Comparison of ENCODE assay signal across 8 cellular contexts in genomic region chr3:169771651-169772529, GRCh38. TPM values are rescaled to one million over a fixed set of nuclear protein-coding genes. Genes with fewer than 3 reads are reported as not detected.
DNase-seq lines count a peak whose midpoint lies in the region; ATAC-seq and TF ChIP-seq lines count a peak whose summit lies in the region.

No MANE protein-coding gene starts in this region.

- intact Hi-C loops in OCI-LY7 (cut with micrococcal nuclease; ENCODE audit: unreplicated experiment) = loop anchor here (1.0 to 10.0 kb wide), 7 partner anchors 70 to 1680 kb away; partner anchors contain the start of genes RPL22L1 and SKIL
- intact Hi-C loops in mucosa of descending colon (cut with DNase I, micrococcal nuclease) = no loop called here

- ATAC-seq in mucosa of descending colon (peak; percentile 7), HG02938 (IDR thresholded peaks at IDR 0.05; ENCODE audit: unreplicated experiment) (no peak)
- peak; percentile 20 to 24 for ATAC-seq in stimulated activated naive B cell treated with anti-CD40 and anti-IgM and Interleukin-4, amounts not matched to agents 10 μg/mL and 1 μg/mL and 100 μg/mL, for 72 hours (replicated peaks)

- peak overlapping the region; percentile 90 for H3K4me2 ChIP-seq in OCI-LY7 (ENCODE audit: low read length)

- TF ChIP-seq CTCF in GM10266 (IDR thresholded peaks at IDR 0.05; ENCODE audit: control insufficient read depth, insufficient read depth, low read depth, missing control alignments) (no peak), OCI-LY7 (conservative IDR thresholded peaks at IDR 0.05; ENCODE audit: low read length) (no peak), mucosa of descending colon (IDR thresholded peaks at IDR 0.05) (no peak)

- peak; percentile 47 for DNase-seq in GM10266 (ENCODE audit: extremely low spot score)
- DNase-seq in Jurkat, Clone E6-1 (ENCODE audit: low read depth, low spot score) = peak; percentile 91
- DNase-seq in OCI-LY7 (ENCODE audit: low spot score) = peak; percentile 85
- DNase-seq in activated T-cell treated with anti-CD3 and anti-CD28 coated beads for 24 hours (ENCODE audit: low read depth) = peak; percentile 55
- DNase-seq in erythroblast (lab: John Stamatoyannopoulos, UW) = peak; percentile 90 to 95
- DNase-seq in mucosa of descending colon = peak; percentile 42 to 79 (median 61)
- peak; percentile 50 for DNase-seq in stimulated activated naive B cell treated with anti-CD40 and anti-IgM and Interleukin-4, amounts not matched to agents 10 μg/mL and 1 μg/mL and 100 μg/mL, for 72 hours

- peak overlapping the region; percentile 95 to 100 for H3K4me3 Mint-ChIP-seq in stimulated activated naive B cell treated with anti-CD40 and anti-IgM and Interleukin-4, amounts not matched to agents 10 μg/mL and 1 μg/mL and 100 μg/mL, for 72 hours

- peaks cover 10 to 33% of the 10 kb centered on the region in 2 donors for H3K4me1 Mint-ChIP-seq in stimulated activated naive B cell treated with anti-CD40 and anti-IgM and Interleukin-4, amounts not matched to agents 10 μg/mL and 1 μg/mL and 100 μg/mL, for 72 hours

- H3K4me3 ChIP-seq in Jurkat, Clone E6-1 (ENCODE audit: low read length) = peak overlapping the region; percentile 89
- H3K4me3 ChIP-seq in OCI-LY7 (ENCODE audit: low read depth, low read length, poor library complexity, severe bottlenecking) = peak overlapping the region; percentile 84
- peak overlapping the region; percentile 90 for H3K4me3 ChIP-seq in mucosa of descending colon

- H3K36me3 ChIP-seq in OCI-LY7 (ENCODE audit: insufficient read depth, low read length) (peaks cover 29% of the 10 kb centered on the region), mucosa of descending colon (ENCODE audit: low read depth) (no peaks in the 10 kb centered on the region)

- peaks cover 13 to 38% of the 10 kb centered on the region in 2 donors for H3K36me3 Mint-ChIP-seq in stimulated activated naive B cell treated with anti-CD40 and anti-IgM and Interleukin-4, amounts not matched to agents 10 μg/mL and 1 μg/mL and 100 μg/mL, for 72 hours

- H3K27ac ChIP-seq in OCI-LY7 (ENCODE audit: low read depth, low read length, poor library complexity, severe bottlenecking) = peak overlapping the region; percentile 92

- no peaks in the 10 kb centered on the region for H3K27me3 Mint-ChIP-seq in stimulated activated naive B cell treated with anti-CD40 and anti-IgM and Interleukin-4, amounts not matched to agents 10 μg/mL and 1 μg/mL and 100 μg/mL, for 72 hours

- no peaks in the 10 kb centered on the region for H3K9me2 ChIP-seq in OCI-LY7 (ENCODE audit: insufficient read depth, low read length)

- no TSS peak for BruUV-seq in OCI-LY7 (replicated peaks; lab: Mats Ljungman, UMichigan)

- no peaks in the 10 kb centered on the region for H4K20me1 ChIP-seq in OCI-LY7 (ENCODE audit: insufficient read depth, low read length)

- H3K9me3 ChIP-seq in OCI-LY7 (ENCODE audit: low read length) (no peaks in the 10 kb centered on the region), mucosa of descending colon (no peaks in the 10 kb centered on the region)

- peak overlapping the region; percentile 99 for H3K27ac Mint-ChIP-seq in stimulated activated naive B cell treated with anti-CD40 and anti-IgM and Interleukin-4, amounts not matched to agents 10 μg/mL and 1 μg/mL and 100 μg/mL, for 72 hours

- H3K79me2 ChIP-seq in OCI-LY7 (ENCODE audit: insufficient read depth, low read depth, low read length) = peaks cover 31% of the 10 kb centered on the region

- CTCF ChIA-PET in OCI-LY7 (lab: Charles Lee; ENCODE audit: unreplicated experiment) = interaction anchor here (0.8 kb wide), 1 partner anchor 102 kb away, joined by 4 read pairs; no protein-coding TSS in a partner anchor

- peak overlapping the region; percentile 92 for H2AFZ ChIP-seq in OCI-LY7 (ENCODE audit: low read length)

- POLR2A ChIA-PET in OCI-LY7 (lab: Charles Lee) = interaction anchor here (0.5 to 2.6 kb wide), 18 partner anchors 8 to 1566 kb away, joined by 3 to 18 read pairs (median 4); no protein-coding TSS in a partner anchor

- H3K9me3 Mint-ChIP-seq in stimulated activated naive B cell treated with anti-CD40 and anti-IgM and Interleukin-4, amounts not matched to agents 10 μg/mL and 1 μg/mL and 100 μg/mL, for 72 hours = no peaks in the 10 kb centered on the region

- TF ChIP-seq POLR2A in erythroblast (IDR thresholded peaks at IDR 0.05; ENCODE audit: low read length) = peak; percentile 66

- H3K4me1 ChIP-seq in OCI-LY7 (ENCODE audit: insufficient read depth, low read length, poor library complexity, severe bottlenecking) (peaks cover 31% of the 10 kb centered on the region), mucosa of descending colon (ENCODE audit: low read depth) (peaks cover 17% of the 10 kb centered on the region)

RNA-seq across cellular contexts. Expression of gene MYNN, which starts 1.3 kb away (rescaled TPM):
- 12.8 TPM for polyA plus RNA-seq in Jurkat, Clone E6-1 (2012; ENCODE audit: insufficient read depth, insufficient read length)
- 12.0 and 13.1 TPM in 2 replicates for total RNA-seq in OCI-LY7 (2014; rRNA removed; shearing (Covaris generic))
- 12.1 and 12.2 TPM in 2 replicates for total RNA-seq in OCI-LY7 (2022)
- 10 to 100 TPM; 11.6 to 17.4 (median 13.7) TPM for total RNA-seq in mucosa of descending colon

RNA-seq across cellular contexts. Expression of gene ACTRT3, which starts 2.5 kb away (rescaled TPM):
- polyA plus RNA-seq in Jurkat, Clone E6-1 (2012; ENCODE audit: insufficient read depth, insufficient read length) = not detected
- 0.39 TPM in 1 of 2 replicates, not detected in the other for total RNA-seq in OCI-LY7 (2014; rRNA removed; shearing (Covaris generic))
- total RNA-seq in OCI-LY7 (2022) = 0.42 and 1.2 TPM in 2 replicates
- total RNA-seq in mucosa of descending colon = 1 to 10 TPM in 2 of 3 donors, under 1 TPM in 1; 0.90 to 1.1 (median 1.0) TPM

RNA-seq across cellular contexts. Expression of gene TERC, which starts 7.0 kb away (rescaled TPM):
- polyA plus RNA-seq in Jurkat, Clone E6-1 (2012; ENCODE audit: insufficient read depth, insufficient read length) = not detected
- total RNA-seq in OCI-LY7 (2014; rRNA removed; shearing (Covaris generic)) = 143 and 210 TPM in 2 replicates
- 10.7 and 15.9 TPM in 2 replicates for total RNA-seq in OCI-LY7 (2022)
- 1 to 10 TPM in 2 of 3 donors, not detected in 1; 2.3 to 7.6 TPM for total RNA-seq in mucosa of descending colon

RNA-seq across cellular contexts. Expression of gene LRRIQ4, which starts 40.8 kb away (rescaled TPM):
- polyA plus RNA-seq in Jurkat, Clone E6-1 (2012; ENCODE audit: insufficient read depth, insufficient read length) = not detected
- 0.08 and 0.47 TPM in 2 replicates for total RNA-seq in OCI-LY7 (2014; rRNA removed; shearing (Covaris generic))
- 0.17 and 0.39 TPM in 2 replicates for total RNA-seq in OCI-LY7 (2022)
- under 1 TPM in 1 of 3 donors, not detected in 2; 0.22 TPM for total RNA-seq in mucosa of descending colon

RNA-seq across cellular contexts. Expression of gene LRRC34, which starts 40.8 kb away (rescaled TPM):
- 7.4 TPM for polyA plus RNA-seq in Jurkat, Clone E6-1 (2012; ENCODE audit: insufficient read depth, insufficient read length)
- 2.2 and 2.8 TPM in 2 replicates for total RNA-seq in OCI-LY7 (2014; rRNA removed; shearing (Covaris generic))
- 3.3 and 3.9 TPM in 2 replicates for total RNA-seq in OCI-LY7 (2022)
- total RNA-seq in mucosa of descending colon = 1 to 10 TPM in 1 of 3 donors, under 1 TPM in 2; 0.49 to 1.6 (median 0.67) TPM
